Comparison of ENCODE assay signal across 8 cellular contexts in the genomic region with DNA sequence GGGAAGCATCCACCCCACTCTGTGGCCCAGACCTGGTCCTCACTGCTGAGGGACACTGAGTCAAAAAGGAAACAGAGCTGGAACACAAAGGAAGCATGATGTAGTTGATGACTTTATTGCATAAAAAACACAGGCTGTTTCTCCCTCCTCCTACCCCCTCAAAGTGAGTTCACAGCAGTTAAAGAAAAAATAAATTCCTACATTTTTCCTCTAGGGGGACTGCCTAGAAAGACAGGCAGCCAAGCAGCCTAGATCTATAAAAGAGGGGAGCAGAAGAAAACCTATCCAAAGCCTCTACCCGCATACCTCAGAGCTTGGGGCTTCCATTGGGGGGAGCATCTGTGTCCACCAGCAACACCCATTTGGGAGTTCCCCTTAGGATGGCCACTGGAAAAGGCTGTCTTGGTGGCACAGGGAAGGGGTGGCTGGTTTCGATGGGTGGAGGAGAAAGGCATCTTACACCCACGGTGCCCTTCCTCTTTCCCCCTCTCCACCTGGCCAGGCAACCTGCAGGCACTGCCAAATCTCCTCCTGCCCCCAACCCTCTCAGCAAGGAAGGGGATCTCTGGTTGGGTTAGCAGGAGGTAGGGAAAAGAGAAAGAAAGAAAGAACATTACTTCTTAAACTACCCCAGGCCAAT. TPM values are rescaled to one million over a fixed set of nuclear protein-coding genes. Genes with fewer than 3 reads are reported as not detected.
DNase-seq lines count a peak whose midpoint lies in the region; ATAC-seq, FAIRE-seq and TF ChIP-seq lines count a peak whose summit lies in the region.
"Had no signal": no experiment of that assay in that cellular context is flagged by ENCODE, and none has a peak within 500 bp of the region (broad histone marks: within the 10 kb centered on the region; RNA-seq: fewer than 3 reads in every experiment).

No MANE protein-coding gene starts in this region.

- H3K4me1 Mint-ChIP-seq in neural progenitor cell = peaks cover 25% of the 10 kb centered on the region

- in situ Hi-C loops in K562 (cut with MboI) = loop anchor here (5.0 kb wide), 2 partner anchors 47 to 172 kb away; no protein-coding TSS in a partner anchor

- CTCF ChIA-PET in K562 (lab: Yijun Ruan, JAX; ENCODE audit: low intra/inter-chr PET ratio) = interaction anchor here (4.2 to 5.9 kb wide), 2 partner anchors 45 to 49 kb away, joined by 26 to 171 read pairs; no protein-coding TSS in a partner anchor

- H3K27ac Mint-ChIP-seq in neural progenitor cell = no peak overlapping the region
- H3K27ac Mint-ChIP-seq: activated naive CD4-positive, alpha-beta T cell treated with anti-CD3 and anti-CD28 coated beads, Interleukin-2, amount 10 ng/mL, durations not matched to agents 7 days and 5 days had no signal

- no peak overlapping the region for H3K4me3 Mint-ChIP-seq in neural progenitor cell
- H3K4me3 Mint-ChIP-seq: activated naive CD4-positive, alpha-beta T cell treated with anti-CD3 and anti-CD28 coated beads, Interleukin-2, amount 10 ng/mL, durations not matched to agents 7 days and 5 days had no signal

- peak overlapping the region in 1 of 2 experiments; percentile 63; a peak in 1 of 4 replicates for H3K9ac ChIP-seq in K562 (ENCODE audit: insufficient read depth in 1 of 2, low read depth in 2 of 2, low read length in 2 of 2)
- H3K9ac ChIP-seq in neural progenitor cell = no peak overlapping the region

- TF ChIP-seq RAD21 in K562 (CRISPR knock-in tag; conservative IDR thresholded peaks at IDR 0.05 in 1 of 2, IDR thresholded peaks at IDR 0.05 in 1 of 2) = peak in 1 of 2 experiments; percentile 43; a peak in 1 of 4 replicates

- H3K27me3 Mint-ChIP-seq in neural progenitor cell (ENCODE audit: insufficient read depth, low read depth) = peaks cover 53% of the 10 kb centered on the region

- H4K20me1 ChIP-seq in K562 (replicated peaks; ENCODE audit: control insufficient read depth, insufficient read depth, low read length) (no peaks in the 10 kb centered on the region), neural progenitor cell (ENCODE audit: low read depth) (peaks cover 15% of the 10 kb centered on the region)

- no peaks in the 10 kb centered on the region for H3K9me1 ChIP-seq in K562 (ENCODE audit: control insufficient read depth, insufficient read depth, low read length)

- POLR2A ChIA-PET in K562 (lab: Yijun Ruan, JAX) = interaction anchor here (0.5 to 2.6 kb wide), 8 partner anchors 8 to 246 kb away, joined by 3 to 18 read pairs (median 3); partner anchors contain the start of gene SP2

- DNase-seq in LHCN-M2 (ENCODE audit: low read depth) (peak; percentile 22), K562 (ENCODE audit: extremely low read depth in 1 of 4, low spot score in 3 of 4) (peak in 3 of 4 experiments; percentile 28 to 51 (median 35)), neural progenitor cell (ENCODE audit: low spot score) (no peak), dorsolateral prefrontal cortex (no peak)
- DNase-seq: activated naive CD4-positive, alpha-beta T cell treated with anti-CD3 and anti-CD28 coated beads, Interleukin-2, amount 10 ng/mL, durations not matched to agents 7 days and 5 days had no signal

- H3K36me3 Mint-ChIP-seq in neural progenitor cell = peaks cover 2% of the 10 kb centered on the region
- H3K36me3 Mint-ChIP-seq: activated naive CD4-positive, alpha-beta T cell treated with anti-CD3 and anti-CD28 coated beads, Interleukin-2, amount 10 ng/mL, durations not matched to agents 7 days and 5 days had no signal

- peaks cover 2% of the 10 kb centered on the region for H3K9me3 Mint-ChIP-seq in neural progenitor cell
- H3K9me3 Mint-ChIP-seq: activated naive CD4-positive, alpha-beta T cell treated with anti-CD3 and anti-CD28 coated beads, Interleukin-2, amount 10 ng/mL, durations not matched to agents 7 days and 5 days had no signal

- no peak overlapping the region for H3K27ac ChIP-seq in K562 (ENCODE audit: extremely low read depth, low read depth, low read length)
- H3K27ac ChIP-seq in neural progenitor cell = no peak overlapping the region
- no peak overlapping the region for H3K27ac ChIP-seq in dorsolateral prefrontal cortex
- H3K27ac ChIP-seq in gastroesophageal sphincter = no peak overlapping the region

- no peaks in the 10 kb centered on the region; the same call in 2 of the 3 replicates for H3K36me3 ChIP-seq in K562 (ENCODE audit: control insufficient read depth, insufficient read depth, low read length)
- no peaks in the 10 kb centered on the region for H3K36me3 ChIP-seq in neural progenitor cell
- H3K36me3 ChIP-seq in gastroesophageal sphincter = no peaks in the 10 kb centered on the region

- TF ChIP-seq EP300 in K562 (IDR thresholded peaks at IDR 0.05; ENCODE audit: low read length) = no peak
- TF ChIP-seq EP300 in gastroesophageal sphincter (IDR thresholded peaks at IDR 0.05) = no peak

- TF ChIP-seq CTCF in K562 (IDR thresholded peaks at IDR 0.05 in 2 of 3, conservative IDR thresholded peaks at IDR 0.05 in 1 of 3; ENCODE audit: insufficient read depth in 2 of 3, low read depth in 1 of 3, low read length in 3 of 3) (peak; percentile 34 to 58 (median 57); a peak in 5 of 6 replicates), neural progenitor cell (IDR thresholded peaks at IDR 0.05) (peak; percentile 52), dorsolateral prefrontal cortex (IDR thresholded peaks at IDR 0.05 in 54 of 56, conservative IDR thresholded peaks at IDR 0.05 in 2 of 56; ENCODE audit: low read depth in 1 of 56, partially characterized antibody in 56 of 56) (peak in 21 of 56 donors; percentile 16 to 50 (median 24)), gastroesophageal sphincter (IDR thresholded peaks at IDR 0.05) (no peak)

- H3K27me3 ChIP-seq in K562 (ENCODE audit: control insufficient read depth in 2 of 2, insufficient read depth in 2 of 2, low read length in 2 of 2) = no peaks in the 10 kb centered on the region
- peaks cover 60% of the 10 kb centered on the region for H3K27me3 ChIP-seq in neural progenitor cell
- H3K27me3 ChIP-seq in dorsolateral prefrontal cortex = peaks cover 0 to 54% (median 38%) of the 10 kb centered on the region in 45 donors
- H3K27me3 ChIP-seq in gastroesophageal sphincter = peaks cover 54% of the 10 kb centered on the region

- TF ChIP-seq POLR2A in K562 (conservative IDR thresholded peaks at IDR 0.05) (no peak), gastroesophageal sphincter (IDR thresholded peaks at IDR 0.05) (no peak)

- H2AFZ ChIP-seq in K562 (ENCODE audit: low read depth, low read length) (no peak overlapping the region), neural progenitor cell (replicated peaks) (no peak overlapping the region)

- H3K4me3 ChIP-seq in K562 = no peak overlapping the region
- H3K4me3 ChIP-seq in neural progenitor cell = no peak overlapping the region
- H3K4me3 ChIP-seq in dorsolateral prefrontal cortex = no peak overlapping the region
- no peak overlapping the region for H3K4me3 ChIP-seq in gastroesophageal sphincter

- intact Hi-C loops in K562 (cut with micrococcal nuclease) = loop anchor here (10.0 kb wide), 1 partner anchor 290 kb away; no protein-coding TSS in a partner anchor
- intact Hi-C loops in dorsolateral prefrontal cortex (cut with DNase I) = loop anchor here (1.0 to 5.0 kb wide), 2 partner anchors 44 to 177 kb away; no protein-coding TSS in a partner anchor

- WGBS in K562 (ENCODE audit: insufficient coverage, low coverage, missing lambda C conversion rate) = 17% methylated on average over 1 of the region's 3 CpGs
- 49 to 56% methylated on average over 2 of the region's 3 CpGs for WGBS in gastroesophageal sphincter (ENCODE audit: low coverage in 1 of 2), 2 donors

- peak; percentile 39 for FAIRE-seq in G401.6 (lab: Jason Lieb, UNC)
- FAIRE-seq in K562 (lab: Jason Lieb, UNC) = peak; percentile 70

- BruUV-seq in K562 (replicated peaks; lab: Mats Ljungman, UMichigan) = no TSS peak

- H3K4me1 ChIP-seq in K562 (replicated peaks in 1 of 2; ENCODE audit: control insufficient read depth in 2 of 2, insufficient read depth in 2 of 2, low read length in 2 of 2) = peaks cover 41 to 56% of the 10 kb centered on the region in 2 experiments
- H3K4me1 ChIP-seq in neural progenitor cell = peaks cover 15% of the 10 kb centered on the region
- H3K4me1 ChIP-seq in gastroesophageal sphincter = peaks cover 0 to 44% (median 6%) of the 10 kb centered on the region in 3 donors

- H3K79me2 ChIP-seq in K562 (ENCODE audit: control insufficient read depth, insufficient read depth, low read length) = peaks cover 21% of the 10 kb centered on the region
- H3K79me2 ChIP-seq in neural progenitor cell (ENCODE audit: low read depth) = peaks cover 7% of the 10 kb centered on the region

- H3K9me3 ChIP-seq in K562 (replicated peaks; ENCODE audit: control insufficient read depth, insufficient read depth, low read depth, low read length) (no peaks in the 10 kb centered on the region), neural progenitor cell (ENCODE audit: low read depth) (no peaks in the 10 kb centered on the region), gastroesophageal sphincter (no peaks in the 10 kb centered on the region)

- H3F3A ChIP-seq in neural progenitor cell (ENCODE audit: low read depth) = no peaks in the 10 kb centered on the region

- ATAC-seq in K562 = no peak
- no peak for ATAC-seq in GM18511 (IDR thresholded peaks at IDR 0.05; ENCODE audit: unreplicated experiment)
- no peak for ATAC-seq in gastroesophageal sphincter

- H3K4me2 ChIP-seq in K562 (ENCODE audit: insufficient read depth, low read length) (no peak overlapping the region; the same call in 1 of the 2 replicates), neural progenitor cell (no peak overlapping the region)

RNA-seq across cellular contexts. Expression of gene SCRN2, which starts 3.9 kb away (rescaled TPM):
- total RNA-seq in LHCN-M2 (2014; rRNA removed) (59.8 and 60.2 TPM in 2 replicates), K562 (2014; rRNA removed) (23.2 and 29.9 TPM in 2 replicates), K562 (2014; rRNA removed; fragmentation: Illumina TruSeq; extraction: Trizol) (5.7 and 8.5 TPM in 2 replicates), K562 (2015; rRNA removed; fragmentation: Illumina TruSeq; extraction: Trizol) (11.8 and 13.7 TPM in 2 replicates), K562 (2021) (24.0 and 28.8 TPM in 2 replicates), neural progenitor cell (ENCODE audit: low replicate concordance) (29.8 and 61.3 TPM in 2 replicates), dorsolateral prefrontal cortex (10 to 100 TPM; 18.1 to 42.2 (median 27.6) TPM), gastroesophageal sphincter (10 to 100 TPM; 17.4 to 28.9 (median 21.8) TPM)
- polyA plus RNA-seq in LHCN-M2 (2012) = 54.3 TPM
- total RNA-seq in K562 (2011; cell fraction: chromatin; rRNA removed; ENCODE audit: low replicate concordance) = 69.2 and 220 TPM in 2 replicates
- 148 and 158 TPM in 2 replicates for total RNA-seq in K562 (2011; cell fraction: nucleolus; rRNA removed)
- 96.5 and 102 TPM in 2 replicates for total RNA-seq in K562 (2011; cell fraction: nucleoplasm; rRNA removed)
- polyA plus RNA-seq in K562 (2011; rRNA removed) (19.3 and 32.0 TPM in 2 replicates), K562 (2014; fragmentation: Illumina TruSeq; extraction: Trizol) (13.6 and 20.9 TPM in 2 replicates), K562 (2014; fragmentation: Nextera tagmentation; extraction: Ambion mirVana) (1 to 10 TPM in 1 of 2 experiments, under 1 TPM in 1; 0.25 to 1.2 TPM), K562 (2014; rRNA removed) (31.9 and 32.9 TPM in 2 replicates)
- polyA plus RNA-seq in K562 (2011; cell fraction: cytosol; rRNA removed) = 25.1 and 31.5 TPM in 2 replicates
- 364 and 377 TPM in 2 replicates for polyA plus RNA-seq in K562 (2011; cell fraction: nucleus; rRNA removed)
- polyA plus RNA-seq in K562 (2012) = 26.3 and 41.4 TPM in 2 replicates
- 10.1 and 10.3 TPM in 2 replicates for polyA minus RNA-seq in K562 (2011; rRNA and poly(A)+ RNA removed)
- polyA minus RNA-seq in K562 (2011; cell fraction: cytosol; rRNA and poly(A)+ RNA removed) = 6.3 and 8.0 TPM in 2 replicates
- 64.5 and 81.4 TPM in 2 replicates for polyA minus RNA-seq in K562 (2011; cell fraction: nucleus; rRNA and poly(A)+ RNA removed)

RNA-seq across cellular contexts. Expression of gene SP6, which starts 6.0 kb away (rescaled TPM):
- total RNA-seq in LHCN-M2 (2014; rRNA removed) (not detected in 2 replicates), K562 (2014; rRNA removed) (2.2 TPM in 2 replicates), K562 (2014; rRNA removed; fragmentation: Illumina TruSeq; extraction: Trizol) (1.6 and 2.0 TPM in 2 replicates), K562 (2015; rRNA removed; fragmentation: Illumina TruSeq; extraction: Trizol) (1.1 TPM in 2 replicates), K562 (2021) (6.9 and 7.9 TPM in 2 replicates), neural progenitor cell (ENCODE audit: low replicate concordance) (0.04 and 0.65 TPM in 2 replicates), dorsolateral prefrontal cortex (under 1 TPM in 85 of 120 experiments, not detected in 35; 0.10 to 0.62 (median 0.24) TPM), gastroesophageal sphincter (under 1 TPM; 0.12 to 0.31 (median 0.14) TPM)
- 0.13 TPM for polyA plus RNA-seq in LHCN-M2 (2012)
- total RNA-seq in K562 (2011; cell fraction: chromatin; rRNA removed; ENCODE audit: low replicate concordance) = 4.1 and 13.9 TPM in 2 replicates
- 7.8 and 13.2 TPM in 2 replicates for total RNA-seq in K562 (2011; cell fraction: nucleolus; rRNA removed)
- total RNA-seq in K562 (2011; cell fraction: nucleoplasm; rRNA removed) = 7.0 and 11.1 TPM in 2 replicates
- polyA plus RNA-seq in K562 (2011; rRNA removed) (5.2 and 5.5 TPM in 2 replicates), K562 (2014; fragmentation: Illumina TruSeq; extraction: Trizol) (2.9 and 4.1 TPM in 2 replicates), K562 (2014; fragmentation: Nextera tagmentation; extraction: Ambion mirVana) (under 1 TPM; 0.11 TPM), K562 (2014; rRNA removed) (4.6 and 4.7 TPM in 2 replicates)
- polyA plus RNA-seq in K562 (2011; cell fraction: cytosol; rRNA removed) = 4.0 and 12.5 TPM in 2 replicates
- 9.0 and 21.6 TPM in 2 replicates for polyA plus RNA-seq in K562 (2011; cell fraction: nucleus; rRNA removed)
- polyA plus RNA-seq in K562 (2012) = 9.4 and 10.4 TPM in 2 replicates
- 3.1 and 4.7 TPM in 2 replicates for polyA minus RNA-seq in K562 (2011; rRNA and poly(A)+ RNA removed)
- 4.2 and 7.2 TPM in 2 replicates for polyA minus RNA-seq in K562 (2011; cell fraction: cytosol; rRNA and poly(A)+ RNA removed)
- 7.6 and 8.6 TPM in 2 replicates for polyA minus RNA-seq in K562 (2011; cell fraction: nucleus; rRNA and poly(A)+ RNA removed)

RNA-seq across cellular contexts. Expression of gene LRRC46, which starts 13.5 kb away (rescaled TPM):
- total RNA-seq in LHCN-M2 (2014; rRNA removed) (0.45 and 1.4 TPM in 2 replicates), K562 (2014; rRNA removed) (0.37 TPM in 1 of 2 replicates, not detected in the other), K562 (2014; rRNA removed; fragmentation: Illumina TruSeq; extraction: Trizol) (0.22 and 0.40 TPM in 2 replicates), K562 (2015; rRNA removed; fragmentation: Illumina TruSeq; extraction: Trizol) (0.47 and 0.64 TPM in 2 replicates), K562 (2021) (0.73 and 1.0 TPM in 2 replicates), neural progenitor cell (ENCODE audit: low replicate concordance) (0.06 and 0.12 TPM in 2 replicates), dorsolateral prefrontal cortex (1 to 10 TPM in 20 of 120 experiments, under 1 TPM in 56, not detected in 44; 0.26 to 1.8 (median 0.75) TPM), gastroesophageal sphincter (1 to 10 TPM in 1 of 4 donors, under 1 TPM in 1, not detected in 2; 0.46 to 1.3 TPM)
- polyA plus RNA-seq in LHCN-M2 (2012) = 1.1 TPM
- 1.0 and 1.1 TPM in 2 replicates for total RNA-seq in K562 (2011; cell fraction: chromatin; rRNA removed; ENCODE audit: low replicate concordance)
- 0.50 and 0.66 TPM in 2 replicates for total RNA-seq in K562 (2011; cell fraction: nucleolus; rRNA removed)
- 1.1 TPM in 2 replicates for total RNA-seq in K562 (2011; cell fraction: nucleoplasm; rRNA removed)
- polyA plus RNA-seq in K562 (2011; rRNA removed) (0.59 and 0.72 TPM in 2 replicates), K562 (2014; fragmentation: Illumina TruSeq; extraction: Trizol) (1.4 and 1.9 TPM in 2 replicates), K562 (2014; fragmentation: Nextera tagmentation; extraction: Ambion mirVana) (under 1 TPM; 0.39 TPM), K562 (2014; rRNA removed) (0.53 and 1.4 TPM in 2 replicates)
- polyA plus RNA-seq in K562 (2011; cell fraction: cytosol; rRNA removed) = 0.88 and 0.94 TPM in 2 replicates
- 1.5 and 2.2 TPM in 2 replicates for polyA plus RNA-seq in K562 (2011; cell fraction: nucleus; rRNA removed)
- 1.5 and 2.6 TPM in 2 replicates for polyA plus RNA-seq in K562 (2012)
- 0.30 and 0.42 TPM in 2 replicates for polyA minus RNA-seq in K562 (2011; rRNA and poly(A)+ RNA removed)
- not detected in 2 replicates for polyA minus RNA-seq in K562 (2011; cell fraction: cytosol; rRNA and poly(A)+ RNA removed)
- polyA minus RNA-seq in K562 (2011; cell fraction: nucleus; rRNA and poly(A)+ RNA removed) = 0.27 and 0.44 TPM in 2 replicates

RNA-seq across cellular contexts. Expression of gene MRPL10, which starts 13.6 kb away (rescaled TPM):
- total RNA-seq in LHCN-M2 (2014; rRNA removed) = 45.4 and 47.5 TPM in 2 replicates
- polyA plus RNA-seq in LHCN-M2 (2012) = 39.6 TPM
- 25.1 and 49.5 TPM in 2 replicates for total RNA-seq in K562 (2011; cell fraction: chromatin; rRNA removed; ENCODE audit: low replicate concordance)
- 40.0 and 45.0 TPM in 2 replicates for total RNA-seq in K562 (2011; cell fraction: nucleolus; rRNA removed)
- 37.7 and 40.2 TPM in 2 replicates for total RNA-seq in K562 (2011; cell fraction: nucleoplasm; rRNA removed)
- total RNA-seq in K562 (2014; rRNA removed) = 68.6 and 83.9 TPM in 2 replicates
- total RNA-seq in K562 (2014; rRNA removed; fragmentation: Illumina TruSeq; extraction: Trizol) = 46.9 and 50.2 TPM in 2 replicates
- total RNA-seq in K562 (2015; rRNA removed; fragmentation: Illumina TruSeq; extraction: Trizol) = 52.3 and 53.1 TPM in 2 replicates
- 71.2 and 82.9 TPM in 2 replicates for total RNA-seq in K562 (2021)
- polyA plus RNA-seq in K562 (2011; rRNA removed) = 67.3 and 101 TPM in 2 replicates
- 154 and 231 TPM in 2 replicates for polyA plus RNA-seq in K562 (2011; cell fraction: cytosol; rRNA removed)
- polyA plus RNA-seq in K562 (2011; cell fraction: nucleus; rRNA removed) = 49.9 and 54.1 TPM in 2 replicates
- 60.8 and 104 TPM in 2 replicates for polyA plus RNA-seq in K562 (2012)
- 105 and 108 TPM in 2 replicates for polyA plus RNA-seq in K562 (2014; fragmentation: Illumina TruSeq; extraction: Trizol)
- 10 to 100 TPM; 27.8 to 47.8 TPM for polyA plus RNA-seq in K562 (2014; fragmentation: Nextera tagmentation; extraction: Ambion mirVana)
- polyA plus RNA-seq in K562 (2014; rRNA removed) = 67.4 and 83.9 TPM in 2 replicates
- polyA minus RNA-seq in K562 (2011; rRNA and poly(A)+ RNA removed) = 82.5 and 100 TPM in 2 replicates
- 43.6 and 55.3 TPM in 2 replicates for polyA minus RNA-seq in K562 (2011; cell fraction: cytosol; rRNA and poly(A)+ RNA removed)
- 28.5 and 32.1 TPM in 2 replicates for polyA minus RNA-seq in K562 (2011; cell fraction: nucleus; rRNA and poly(A)+ RNA removed)
- 48.2 and 63.3 TPM in 2 replicates for total RNA-seq in neural progenitor cell (ENCODE audit: low replicate concordance)
- 10 to 100 TPM; 26.3 to 47.8 (median 35.6) TPM for total RNA-seq in dorsolateral prefrontal cortex
- 10 to 100 TPM; 34.9 to 74.9 (median 55.0) TPM for total RNA-seq in gastroesophageal sphincter

RNA-seq across cellular contexts. Expression of gene OSBPL7, which starts 23.3 kb away (rescaled TPM):
- total RNA-seq in LHCN-M2 (2014; rRNA removed) (15.3 and 21.4 TPM in 2 replicates), K562 (2014; rRNA removed) (6.1 and 7.3 TPM in 2 replicates), K562 (2014; rRNA removed; fragmentation: Illumina TruSeq; extraction: Trizol) (2.4 and 2.9 TPM in 2 replicates), K562 (2015; rRNA removed; fragmentation: Illumina TruSeq; extraction: Trizol) (5.8 and 6.7 TPM in 2 replicates), K562 (2021) (11.5 and 11.9 TPM in 2 replicates), neural progenitor cell (ENCODE audit: low replicate concordance) (5.1 and 10.8 TPM in 2 replicates), dorsolateral prefrontal cortex (10 to 100 TPM; 13.8 to 44.3 (median 26.5) TPM), gastroesophageal sphincter (1 to 10 TPM; 2.2 to 4.1 (median 3.8) TPM)
- polyA plus RNA-seq in LHCN-M2 (2012) = 6.5 TPM
- total RNA-seq in K562 (2011; cell fraction: chromatin; rRNA removed; ENCODE audit: low replicate concordance) = 62.5 and 143 TPM in 2 replicates
- 91.2 and 91.6 TPM in 2 replicates for total RNA-seq in K562 (2011; cell fraction: nucleolus; rRNA removed)
- 59.7 and 61.4 TPM in 2 replicates for total RNA-seq in K562 (2011; cell fraction: nucleoplasm; rRNA removed)
- polyA plus RNA-seq in K562 (2011; rRNA removed) (5.3 and 15.3 TPM in 2 replicates), K562 (2014; fragmentation: Illumina TruSeq; extraction: Trizol) (5.9 and 7.7 TPM in 2 replicates), K562 (2014; fragmentation: Nextera tagmentation; extraction: Ambion mirVana) (under 1 TPM; 0.32 to 0.48 TPM), K562 (2014; rRNA removed) (9.7 and 9.8 TPM in 2 replicates)
- 4.4 and 5.7 TPM in 2 replicates for polyA plus RNA-seq in K562 (2011; cell fraction: cytosol; rRNA removed)
- 122 and 141 TPM in 2 replicates for polyA plus RNA-seq in K562 (2011; cell fraction: nucleus; rRNA removed)
- polyA plus RNA-seq in K562 (2012) = 9.6 and 15.9 TPM in 2 replicates
- polyA minus RNA-seq in K562 (2011; rRNA and poly(A)+ RNA removed) = 4.7 and 5.6 TPM in 2 replicates
- 8.6 and 9.9 TPM in 2 replicates for polyA minus RNA-seq in K562 (2011; cell fraction: cytosol; rRNA and poly(A)+ RNA removed)
- 38.2 and 40.1 TPM in 2 replicates for polyA minus RNA-seq in K562 (2011; cell fraction: nucleus; rRNA and poly(A)+ RNA removed)

Comparison
In these comparisons a context has a peak if more than half of its experiments do, and no peak if none do; other contexts are left out.
1. DNase-seq: peak in LHCN-M2 (single experiment) and K562 (3 of 4); none in neural progenitor cell (single experiment) and dorsolateral prefrontal cortex (0 of 10).
2. CTCF ChIP-seq: peak in K562 (3 of 3) and neural progenitor cell (single experiment); none in gastroesophageal sphincter (0 of 4).